ENCODE assay signal across 1 cellular context in genomic region chr19:47813304-47813994, GRCh38.
TF ChIP-seq lines count a peak whose summit lies in the region.

No MANE protein-coding gene starts in this region.

TF ChIP-seq in GM23338, 12 proteins besides CTCF, POLR2A, EP300 and RAD21 (continued from another document):
- no peak for TF ChIP-seq REST (IDR thresholded peaks at IDR 0.05; ENCODE audit: unreplicated experiment)
- no peak for TF ChIP-seq STAT1 (IDR thresholded peaks at IDR 0.05; ENCODE audit: unreplicated experiment)
- TF ChIP-seq EZH2phosphoT487 (IDR thresholded peaks at IDR 0.05; ENCODE audit: unreplicated experiment): no peak
- TF ChIP-seq NANOG (IDR thresholded peaks at IDR 0.05; ENCODE audit: borderline replicate concordance): no peak
- no peak for TF ChIP-seq ZNF331 (CRISPR knock-in tag; IDR thresholded peaks at IDR 0.05; ENCODE audit: low read depth)
- TF ChIP-seq ETS1 (IDR thresholded peaks at IDR 0.05): no peak
- TF ChIP-seq CREB1 (CRISPR knock-in tag; IDR thresholded peaks at IDR 0.05; ENCODE audit: low read depth): no peak
- no peak for TF ChIP-seq ZNF114 (CRISPR knock-in tag; IDR thresholded peaks at IDR 0.05)
TF ChIP-seq in GM23338: peak in this region for 0.
